21 cellular contexts compared by ENCODE assay signal in the genomic region with DNA sequence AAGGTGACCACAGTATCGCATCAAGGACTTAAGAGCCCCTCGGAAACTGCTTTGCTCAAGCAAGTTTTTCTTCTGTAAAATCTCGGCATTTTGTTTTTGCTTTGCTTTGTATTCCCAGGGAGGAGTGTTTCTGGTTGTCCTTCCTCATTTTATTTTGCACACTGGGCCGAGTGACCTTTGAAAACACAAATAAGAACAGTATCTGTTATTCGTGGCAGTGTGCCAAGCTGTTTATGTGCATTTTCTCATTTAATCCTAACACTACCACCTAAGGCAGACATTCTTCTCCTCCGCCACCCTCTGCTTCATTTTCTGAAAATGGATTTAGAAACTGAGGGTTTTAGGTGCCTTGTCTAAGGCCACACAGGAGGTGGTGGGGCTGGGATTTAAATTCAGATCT.
A peak's percentile ranks its signal among the peaks of the same experiment; 100 is the strongest.
DNase-seq lines count a peak whose midpoint lies in the region; ATAC-seq, FAIRE-seq and TF ChIP-seq lines count a peak whose summit lies in the region.
"Had no signal": no experiment of that assay in that cellular context is flagged by ENCODE, and none has a peak within 500 bp of the region (broad histone marks: within the 10 kb centered on the region; RNA-seq: fewer than 3 reads in every experiment).

No MANE protein-coding gene starts in this region.

- no peak overlapping the region for H3K9ac ChIP-seq in BLaER1 treated with 17β-estradiol and CSF1 and Interleukin-3, amounts not matched to agents 10 nM and 100 nM
- H3K9ac ChIP-seq in HUES48 (ENCODE audit: low read depth, low read length): no peak overlapping the region
- no peak overlapping the region for H3K9ac ChIP-seq in H1 (replicated peaks in 1 of 4; ENCODE audit: extremely low read depth in 1 of 4, low read depth in 3 of 4, low read length in 3 of 4)
- no peak overlapping the region for H3K9ac ChIP-seq in trophoblast cell (ENCODE audit: low read length)

- peaks cover 20 to 59% (median 26%) of the 10 kb centered on the region in 10 experiments for H3K4me1 ChIP-seq in BLaER1 treated with 17β-estradiol and CSF1 and Interleukin-3, amounts not matched to agents 10 nM and 100 nM
- H3K4me1 ChIP-seq in HUES48 (ENCODE audit: control insufficient read depth, insufficient read depth, low read length): peaks cover 59% of the 10 kb centered on the region
- H3K4me1 ChIP-seq in H1 (replicated peaks in 1 of 4; ENCODE audit: control insufficient read depth in 3 of 4, insufficient read depth in 4 of 4, low read length in 3 of 4): peaks cover 11 to 36% (median 25%) of the 10 kb centered on the region in 4 experiments
- H3K4me1 ChIP-seq in trophoblast cell (ENCODE audit: control insufficient read depth in 1 of 2, insufficient read depth in 2 of 2, low read length in 2 of 2): peaks cover 17 to 27% of the 10 kb centered on the region in 2 experiments

- H3K23me2 ChIP-seq in H1 (ENCODE audit: low read depth, low read length): no peaks in the 10 kb centered on the region; the same call in 1 of the 2 replicates

- no peak for ATAC-seq in HG03159 (IDR thresholded peaks at IDR 0.05; ENCODE audit: unreplicated experiment)
- ATAC-seq in GM18498 (IDR thresholded peaks at IDR 0.05; ENCODE audit: unreplicated experiment): no peak

- H4K91ac ChIP-seq in H1 (replicated peaks; ENCODE audit: insufficient read length, low read length) (no peak overlapping the region), trophoblast cell (ENCODE audit: low read depth, low read length) (peak overlapping the region; percentile 77)

- H3K56ac ChIP-seq in H1 (replicated peaks; ENCODE audit: insufficient read length, low read depth, low read length): no peak overlapping the region

- H3K79me1 ChIP-seq in H1 (ENCODE audit: low read depth, low read length): peaks cover 2% of the 10 kb centered on the region; the same call in 1 of the 2 replicates
- H3K79me1 ChIP-seq in trophoblast cell (ENCODE audit: low read length): peaks cover 21% of the 10 kb centered on the region

- H2BK120ac ChIP-seq in H1 (replicated peaks; ENCODE audit: low read depth, low read length) (no peak overlapping the region), trophoblast cell (ENCODE audit: insufficient read depth, low read length, poor library complexity) (peak overlapping the region; percentile 36)

- no peak for FAIRE-seq in H1 (lab: Jason Lieb, UNC)
- FAIRE-seq: A549, D721Med, G401.6 had no signal

- POLR2A ChIA-PET in H1 (lab: Charles Lee; ENCODE audit: partially characterized antibody): no interaction called here

- WGBS in H1 (ENCODE audit: extremely low coverage in 1 of 2, insufficient coverage in 1 of 2, insufficient read length in 1 of 2, insufficient replicate concordance in 2 of 2, low coverage in 1 of 2, low lambda C conversion rate in 2 of 2, missing lambda C conversion rate in 1 of 2), 2 experiments: 87% methylated on average over 6 of the region's 6 CpGs; no CpG with 5 or more reads in 1 of the 2 experiments
- whole genome bisulfite sequencing in trophoblast cell (ENCODE audit: extremely low coverage, insufficient coverage, insufficient read length): no CpG with 5 or more reads among the region's 6 CpGs

- no peak overlapping the region for H2AFZ ChIP-seq in H1 (ENCODE audit: low read length)
- H2AFZ ChIP-seq in trophoblast cell (ENCODE audit: insufficient read depth, low read length, poor library complexity): no peak overlapping the region

- CTCF ChIA-PET in H1 (lab: Charles Lee; ENCODE audit: partially characterized antibody): no interaction called here

- TF ChIP-seq POLR2A in H1 (IDR thresholded peaks at IDR 0.05; ENCODE audit: control extremely low read depth in 1 of 2, low read depth in 2 of 2, low read length in 2 of 2): no peak

- no peak for TF ChIP-seq EP300 in H1 (IDR thresholded peaks at IDR 0.05; ENCODE audit: borderline replicate concordance in 1 of 2, low read depth in 2 of 2, low read length in 2 of 2)

- H2AK5ac ChIP-seq in H1 (ENCODE audit: low read depth, low read length) (no peak overlapping the region), trophoblast cell (ENCODE audit: low read length) (no peak overlapping the region)

- H3K18ac ChIP-seq in H1 (ENCODE audit: extremely low read depth, low read length) (no peak overlapping the region), trophoblast cell (ENCODE audit: low read length) (no peak overlapping the region)

- H3K4me3 ChIP-seq in BLaER1 treated with 17β-estradiol and CSF1 and Interleukin-3, amounts not matched to agents 10 nM and 100 nM: no peak overlapping the region
- H3K4me3 ChIP-seq in HUES48 (ENCODE audit: low read depth, low read length) (no peak overlapping the region), H1 (ENCODE audit: extremely low read depth in 1 of 4, insufficient read depth in 2 of 4, low read depth in 3 of 4, low read length in 4 of 4) (no peak overlapping the region), trophoblast cell (ENCODE audit: low read depth, low read length) (no peak overlapping the region)
- H3K4me3 ChIP-seq: A549 had no signal

- no peak overlapping the region for H2BK12ac ChIP-seq in H1 (ENCODE audit: low read depth, low read length)
- no peak overlapping the region for H2BK12ac ChIP-seq in trophoblast cell (ENCODE audit: low read length)

- H2BK20ac ChIP-seq in H1 (ENCODE audit: low read length): no peak overlapping the region

- H3K14ac ChIP-seq in H1 (ENCODE audit: insufficient read length) (no peak overlapping the region), trophoblast cell (ENCODE audit: low read length) (no peak overlapping the region)

- H3K4ac ChIP-seq in H1 (replicated peaks; ENCODE audit: insufficient read length, low read depth, low read length) (no peak overlapping the region), trophoblast cell (ENCODE audit: low read depth, low read length) (no peak overlapping the region)

- DNase-seq in H1 (ENCODE audit: low read depth in 1 of 2, low spot score in 2 of 2) (no peak), trophoblast cell (peak in 1 of 2 donors; percentile 29), Ammon's horn (ENCODE audit: low spot score) (no peak)
- no peak for DNase-seq in effector CD8-positive, alpha-beta T cell (lab: John Stamatoyannopoulos, UW)
- DNase-seq: CD4-positive, alpha-beta T cell; DMS79 treated with DMSO at 0.1 percent for 48 hours; MV-4-11; NCI-H1436; NCI-H2081 treated with DMSO at 0.1 percent for 48 hours; NCI-H2227 treated with DMSO at 0.1 percent for 48 hours; NCI-H524 treated with DMSO at 0.1 percent for 48 hours; NK-92 treated with Interleukin-12 subunit alpha and Interleukin-12 subunit beta, amount 100 ng/mL, for 24 hours; OCI-M1 had no signal

- H3K79me2 ChIP-seq in H1 (ENCODE audit: control insufficient read depth in 1 of 2, insufficient read depth in 2 of 2, low read length in 2 of 2) (peaks cover 0 to 3% of the 10 kb centered on the region in 2 experiments; a peak in 1 of 4 replicates), trophoblast cell (ENCODE audit: control insufficient read depth, insufficient read depth, low read length, poor library complexity) (peaks cover 3% of the 10 kb centered on the region)

- H4K20me1 ChIP-seq in BLaER1 treated with 17β-estradiol and CSF1 and Interleukin-3, amounts not matched to agents 10 nM and 100 nM: no peaks in the 10 kb centered on the region
- H4K20me1 ChIP-seq in H1 (replicated peaks in 1 of 2; ENCODE audit: control insufficient read depth in 1 of 2, insufficient read depth in 2 of 2, low read length in 2 of 2): peaks cover 0 to 2% of the 10 kb centered on the region in 2 experiments

- H3K9me3 ChIP-seq in BLaER1 treated with 17β-estradiol and CSF1 and Interleukin-3, amounts not matched to agents 10 nM and 100 nM (replicated peaks in 1 of 11): no peaks in the 10 kb centered on the region
- H3K9me3 ChIP-seq in HUES48 (ENCODE audit: control insufficient read depth, insufficient read depth, low read length): no peaks in the 10 kb centered on the region
- H3K9me3 ChIP-seq in H1 (ENCODE audit: insufficient read depth in 2 of 2, low read depth in 1 of 2, low read length in 1 of 2): no peaks in the 10 kb centered on the region
- H3K9me3 ChIP-seq in trophoblast cell (ENCODE audit: insufficient read depth, low read depth, low read length): no peaks in the 10 kb centered on the region
- H3K9me3 ChIP-seq: A549 had no signal

- H3K27me3 ChIP-seq in BLaER1 treated with 17β-estradiol and CSF1 and Interleukin-3, amounts not matched to agents 10 nM and 100 nM: no peaks in the 10 kb centered on the region
- no peaks in the 10 kb centered on the region for H3K27me3 ChIP-seq in HUES48 (ENCODE audit: control insufficient read depth, insufficient read depth, low read length)
- no peaks in the 10 kb centered on the region for H3K27me3 ChIP-seq in H1 (replicated peaks in 1 of 4; ENCODE audit: control insufficient read depth in 3 of 4, extremely low read depth in 1 of 4, insufficient read depth in 3 of 4, low read length in 3 of 4)
- H3K27me3 ChIP-seq in trophoblast cell (ENCODE audit: insufficient read depth, low read length): no peaks in the 10 kb centered on the region

- no peak overlapping the region for H2BK15ac ChIP-seq in H1 (ENCODE audit: low read length)

- peaks cover 16 to 50% (median 37%) of the 10 kb centered on the region in 11 experiments for H3K36me3 ChIP-seq in BLaER1 treated with 17β-estradiol and CSF1 and Interleukin-3, amounts not matched to agents 10 nM and 100 nM
- H3K36me3 ChIP-seq in HUES48 (ENCODE audit: control insufficient read depth, insufficient read depth, low read length) (peaks cover 17% of the 10 kb centered on the region), H1 (ENCODE audit: control insufficient read depth in 2 of 4, insufficient read depth in 4 of 4, low read length in 3 of 4) (peaks cover 0 to 23% (median 0%) of the 10 kb centered on the region in 4 experiments; a peak in 3 of 8 replicates), trophoblast cell (ENCODE audit: control insufficient read depth in 1 of 2, insufficient read depth in 2 of 2, low read length in 2 of 2) (peaks cover 7 to 14% of the 10 kb centered on the region in 2 experiments)

- H3K4me2 ChIP-seq in BLaER1 treated with 17β-estradiol and CSF1 and Interleukin-3, amounts not matched to agents 10 nM and 100 nM: peak overlapping the region in 10 of 11 experiments; percentile 37 to 75 (median 66); a peak in 20 of 22 replicates
- H3K4me2 ChIP-seq in H1 (ENCODE audit: insufficient read depth in 1 of 2, low read depth in 2 of 2, low read length in 2 of 2) (no peak overlapping the region), trophoblast cell (ENCODE audit: low read length) (no peak overlapping the region)
- H3K4me2 ChIP-seq: A549 had no signal

- no peak overlapping the region for H4K12ac ChIP-seq in trophoblast cell (ENCODE audit: low read depth, low read length)

- no peak for TF ChIP-seq CTCF in H1 (IDR thresholded peaks at IDR 0.05; ENCODE audit: control extremely low read depth in 1 of 3, insufficient read depth in 1 of 3, low read depth in 1 of 3, low read length in 3 of 3)

- no peak for TF ChIP-seq RAD21 in H1 (IDR thresholded peaks at IDR 0.05 in 1 of 2, conservative IDR thresholded peaks at IDR 0.05 in 1 of 2; ENCODE audit: low read depth in 2 of 2, low read length in 2 of 2)

- H3K23ac ChIP-seq in H1 (ENCODE audit: insufficient read length) (no peak overlapping the region), trophoblast cell (ENCODE audit: low read length) (no peak overlapping the region)

- peak overlapping the region in 2 of 11 experiments; percentile 61 to 74; a peak in 3 of 22 replicates for H3K27ac ChIP-seq in BLaER1 treated with 17β-estradiol and CSF1 and Interleukin-3, amounts not matched to agents 10 nM and 100 nM
- H3K27ac ChIP-seq in HUES48 (ENCODE audit: low read depth, low read length): peak overlapping the region; percentile 68
- peak overlapping the region; percentile 29; the same call in 1 of the 2 replicates for H3K27ac ChIP-seq in H1 (ENCODE audit: low read depth, low read length)
- H3K27ac ChIP-seq in trophoblast cell (ENCODE audit: low read depth, low read length): peak overlapping the region; percentile 88
- H3K27ac ChIP-seq: A549, RWPE1 had no signal

- H4K5ac ChIP-seq in H1 (ENCODE audit: insufficient read length, low read depth, low read length): no peak overlapping the region

- no peak overlapping the region for H4K8ac ChIP-seq in H1 (ENCODE audit: extremely low read depth, insufficient read depth, low read length)
- H4K8ac ChIP-seq in trophoblast cell (ENCODE audit: low read depth, low read length): no peak overlapping the region

- H2BK5ac ChIP-seq in H1 (ENCODE audit: low read depth, low read length) (no peak overlapping the region), trophoblast cell (ENCODE audit: low read depth, low read length, poor library complexity) (peak overlapping the region; percentile 7)

Comparison
In these comparisons a context has a peak if more than half of its experiments do, and no peak if none do; other contexts are left out.
1. H3K4me2 ChIP-seq: peak in BLaER1 treated with 17β-estradiol and CSF1 and Interleukin-3, amounts not matched to agents 10 nM and 100 nM (10 of 11); none in H1 (0 of 2) and trophoblast cell (single experiment).